2 cellular contexts compared by ENCODE assay signal in genomic region chr3:104788807-104789206, GRCh38.
TF ChIP-seq lines count a peak whose summit lies in the region.

No MANE protein-coding gene starts in this region.

TF ChIP-seq in WTC11, 78 proteins besides CTCF, POLR2A, EP300 and RAD21:
- no peak for TF ChIP-seq GTF2I (CRISPR knock-in tag; conservative IDR thresholded peaks at IDR 0.05)
- TF ChIP-seq ZNF512 (CRISPR knock-in tag; IDR thresholded peaks at IDR 0.05; ENCODE audit: borderline replicate concordance): 0 out of 2 replicates have a peak, but pooled peaks have one; percentile 81
TF ChIP-seq in WTC11: peak in this region for 1.

TF ChIP-seq in H1, 55 proteins besides CTCF, POLR2A, EP300 and RAD21:
- no peak for TF ChIP-seq TCF12 (IDR thresholded peaks at IDR 0.05; ENCODE audit: low read depth, low read length)
- TF ChIP-seq CHD1 (IDR thresholded peaks at IDR 0.05; ENCODE audit: low read depth, low read length): no peak
- TF ChIP-seq SAP30 (IDR thresholded peaks at IDR 0.05; ENCODE audit: insufficient read depth, insufficient replicate concordance, low read length): no peak
- TF ChIP-seq SP2 (IDR thresholded peaks at IDR 0.05; ENCODE audit: low read length): no peak
- TF ChIP-seq CHD2 (IDR thresholded peaks at IDR 0.05; ENCODE audit: low read length): no peak
- no peak for TF ChIP-seq JUN (IDR thresholded peaks at IDR 0.05; ENCODE audit: low read depth, low read length)
- TF ChIP-seq TAF1 (IDR thresholded peaks at IDR 0.05; ENCODE audit: low read depth, low read length): no peak
- TF ChIP-seq BACH1 (IDR thresholded peaks at IDR 0.05; ENCODE audit: low read length): no peak
- no peak for TF ChIP-seq ASH2L (IDR thresholded peaks at IDR 0.05; ENCODE audit: low read length)
- no peak for TF ChIP-seq HDAC2 (IDR thresholded peaks at IDR 0.05; ENCODE audit: borderline replicate concordance in 1 of 2, low read depth in 2 of 2, low read length in 2 of 2)
- no peak for TF ChIP-seq CHD7 (IDR thresholded peaks at IDR 0.05; ENCODE audit: insufficient replicate concordance, low read length)
- TF ChIP-seq ZNF274 (IDR thresholded peaks at IDR 0.05; ENCODE audit: borderline replicate concordance, extremely low read depth, low read length): no peak
- TF ChIP-seq SP4 (IDR thresholded peaks at IDR 0.05; ENCODE audit: low read length): no peak
- no peak for TF ChIP-seq MAX (IDR thresholded peaks at IDR 0.05)
- TF ChIP-seq ATF2 (IDR thresholded peaks at IDR 0.05; ENCODE audit: low read length): no peak
- no peak for TF ChIP-seq HDAC6 (IDR thresholded peaks at IDR 0.05; ENCODE audit: low read depth, low read length)
- TF ChIP-seq FOSL1 (IDR thresholded peaks at IDR 0.05; ENCODE audit: insufficient read depth, low read depth, low read length): no peak
- TF ChIP-seq BCL11A (IDR thresholded peaks at IDR 0.05; ENCODE audit: low read depth in 2 of 2, low read length in 2 of 2): no peak
- TF ChIP-seq SUZ12 (IDR thresholded peaks at IDR 0.05; ENCODE audit: low read length): no peak
